ENCODE assay signal across 11 cellular contexts in genomic region chr3:105764378-105765376, GRCh38.
DNase-seq lines count a peak whose midpoint lies in the region; ATAC-seq and TF ChIP-seq lines count a peak whose summit lies in the region.
"Had no signal": no experiment of that assay in that cellular context is flagged by ENCODE, and none has a peak within 500 bp of the region (broad histone marks: within the 10 kb centered on the region; RNA-seq: fewer than 3 reads in every experiment).

No MANE protein-coding gene starts in this region.

- H3K27me3 ChIP-seq in right cardiac atrium (ENCODE audit: control insufficient read depth, insufficient read depth) (no peaks in the 10 kb centered on the region), gastroesophageal sphincter (no peaks in the 10 kb centered on the region)

- POLR2A ChIA-PET in activated CD4-positive, alpha-beta memory T cell treated with anti-CD3 and anti-CD28 coated beads, Interleukin-2, amount 10 ng/mL, durations not matched to agents 7 days and 5 days (lab: Charles Lee): interaction anchor here (0.8 to 1.3 kb wide), 2 partner anchors 8 to 70 kb away, joined by 3 read pairs; no protein-coding TSS in a partner anchor

- peaks cover 39% of the 10 kb centered on the region for H3K4me1 Mint-ChIP-seq in activated CD4-positive, alpha-beta memory T cell treated with anti-CD3 and anti-CD28 coated beads, Interleukin-2, amount 10 ng/mL, durations not matched to agents 7 days and 5 days
- peaks cover 82% of the 10 kb centered on the region for H3K4me1 Mint-ChIP-seq in stimulated activated naive CD8-positive, alpha-beta T cell treated with anti-CD3 and anti-CD28 coated beads, Interleukin-15, amount 100 ng/mL, for 72 hours

- ATAC-seq in Right ventricle myocardium superior (ENCODE audit: poor library complexity): peak; percentile 6
- ATAC-seq in right cardiac atrium: no peak
- ATAC-seq in HG03565 (IDR thresholded peaks at IDR 0.05; ENCODE audit: unreplicated experiment): peak; percentile 53
- peak; percentile 85 for ATAC-seq in stimulated activated naive CD8-positive, alpha-beta T cell treated with anti-CD3 and anti-CD28 coated beads, Interleukin-15, amount 100 ng/mL, for 72 hours
- ATAC-seq in gastroesophageal sphincter: no peak

- H3K9me3 ChIP-seq in right cardiac atrium (ENCODE audit: control insufficient read depth, low read length): no peaks in the 10 kb centered on the region
- H3K9me3 ChIP-seq in gastroesophageal sphincter: peaks cover 0 to 8% (median 0%) of the 10 kb centered on the region in 3 donors

- no peak for DNase-seq in Right ventricle myocardium superior
- DNase-seq in right cardiac atrium: no peak
- DNase-seq in activated CD4-positive, alpha-beta memory T cell treated with anti-CD3 and anti-CD28 coated beads, Interleukin-2, amount 10 ng/mL, durations not matched to agents 7 days and 5 days: no peak
- DNase-seq in stimulated activated naive CD8-positive, alpha-beta T cell treated with anti-CD3 and anti-CD28 coated beads, Interleukin-15, amount 100 ng/mL, for 72 hours: peak in 1 of 2 donors; percentile 43
- no peak for DNase-seq in stimulated activated CD4-positive, alpha-beta T cell treated with anti-CD3 and anti-CD28 coated beads, Interleukin-2, amount 100 ng/mL, for 48 hours
- no peak for DNase-seq in germinal center (ENCODE audit: low spot score)
- DNase-seq: mesendoderm, NCI-H446 treated with DMSO at 0.1 percent for 48 hours had no signal

- H3K27ac ChIP-seq in right cardiac atrium (ENCODE audit: low read length) (no peak overlapping the region), gastroesophageal sphincter (no peak overlapping the region)
- H3K27ac ChIP-seq: coronary artery had no signal

- 87% methylated on average over 2 of the region's 2 CpGs for WGBS in right cardiac atrium
- WGBS in gastroesophageal sphincter (ENCODE audit: low coverage in 1 of 2), 2 donors: 100% methylated on average over 2 of the region's 2 CpGs

- TF ChIP-seq EP300 in gastroesophageal sphincter (IDR thresholded peaks at IDR 0.05): no peak

- no peak for TF ChIP-seq POLR2A in gastroesophageal sphincter (IDR thresholded peaks at IDR 0.05)

- H3K27me3 Mint-ChIP-seq in activated CD4-positive, alpha-beta memory T cell treated with anti-CD3 and anti-CD28 coated beads, Interleukin-2, amount 10 ng/mL, durations not matched to agents 7 days and 5 days: no peaks in the 10 kb centered on the region
- no peaks in the 10 kb centered on the region for H3K27me3 Mint-ChIP-seq in stimulated activated naive CD8-positive, alpha-beta T cell treated with anti-CD3 and anti-CD28 coated beads, Interleukin-15, amount 100 ng/mL, for 72 hours

- H3K4me1 ChIP-seq in right cardiac atrium (ENCODE audit: control insufficient read depth, insufficient read depth, low read length) (no peaks in the 10 kb centered on the region), gastroesophageal sphincter (peaks cover 0 to 9% (median 0%) of the 10 kb centered on the region in 3 donors)

- peaks cover 0 to 14% of the 10 kb centered on the region in 2 donors for H3K36me3 ChIP-seq in gastroesophageal sphincter

- CTCF ChIA-PET in activated CD4-positive, alpha-beta memory T cell treated with anti-CD3 and anti-CD28 coated beads, Interleukin-2, amount 10 ng/mL, durations not matched to agents 7 days and 5 days (lab: Charles Lee): no interaction called here

- peaks cover 77% of the 10 kb centered on the region for H3K36me3 Mint-ChIP-seq in activated CD4-positive, alpha-beta memory T cell treated with anti-CD3 and anti-CD28 coated beads, Interleukin-2, amount 10 ng/mL, durations not matched to agents 7 days and 5 days (ENCODE audit: low read depth)

- H3K27ac Mint-ChIP-seq in activated CD4-positive, alpha-beta memory T cell treated with anti-CD3 and anti-CD28 coated beads, Interleukin-2, amount 10 ng/mL, durations not matched to agents 7 days and 5 days: peak overlapping the region; percentile 55
- H3K27ac Mint-ChIP-seq in stimulated activated naive CD8-positive, alpha-beta T cell treated with anti-CD3 and anti-CD28 coated beads, Interleukin-15, amount 100 ng/mL, for 72 hours: peak overlapping the region in 1 of 2 donors; percentile 88

- intact Hi-C loops in Right ventricle myocardium superior (cut with DNase I): no loop called here
- intact Hi-C loops in right cardiac atrium (cut with DNase I): no loop called here

- H3K4me3 Mint-ChIP-seq in activated CD4-positive, alpha-beta memory T cell treated with anti-CD3 and anti-CD28 coated beads, Interleukin-2, amount 10 ng/mL, durations not matched to agents 7 days and 5 days: no peak overlapping the region
- H3K4me3 Mint-ChIP-seq in stimulated activated naive CD8-positive, alpha-beta T cell treated with anti-CD3 and anti-CD28 coated beads, Interleukin-15, amount 100 ng/mL, for 72 hours: peak overlapping the region; percentile 15 to 69

- H3K4me3 ChIP-seq in right cardiac atrium (ENCODE audit: low read length): no peak overlapping the region
- H3K4me3 ChIP-seq in gastroesophageal sphincter: no peak overlapping the region
- H3K4me3 ChIP-seq: coronary artery had no signal

- TF ChIP-seq CTCF in gastroesophageal sphincter (IDR thresholded peaks at IDR 0.05): no peak

- H3K9me3 Mint-ChIP-seq in activated CD4-positive, alpha-beta memory T cell treated with anti-CD3 and anti-CD28 coated beads, Interleukin-2, amount 10 ng/mL, durations not matched to agents 7 days and 5 days: peaks cover 26% of the 10 kb centered on the region
- peaks cover 25 to 31% of the 10 kb centered on the region in 2 donors for H3K9me3 Mint-ChIP-seq in stimulated activated naive CD8-positive, alpha-beta T cell treated with anti-CD3 and anti-CD28 coated beads, Interleukin-15, amount 100 ng/mL, for 72 hours

Comparison
In these comparisons a context has a peak if more than half of its experiments do, and no peak if none do; other contexts are left out.
1. ATAC-seq: peak in Right ventricle myocardium superior (single experiment), HG03565 (single experiment) and stimulated activated naive CD8-positive, alpha-beta T cell treated with anti-CD3 and anti-CD28 coated beads, Interleukin-15, amount 100 ng/mL, for 72 hours (single experiment); none in right cardiac atrium (0 of 2) and gastroesophageal sphincter (single experiment).